Comparison of ENCODE assay signal across 23 cellular contexts in genomic region chr16:27073733-27074132, GRCh38. TPM values are rescaled to one million over a fixed set of nuclear protein-coding genes. Genes with fewer than 3 reads are reported as not detected.
DNase-seq lines count a peak whose midpoint lies in the region; ATAC-seq and TF ChIP-seq lines count a peak whose summit lies in the region.
"Had no signal": no experiment of that assay in that cellular context is flagged by ENCODE, and none has a peak within 500 bp of the region (broad histone marks: within the 10 kb centered on the region; RNA-seq: fewer than 3 reads in every experiment).

No MANE protein-coding gene starts in this region.

- H2BK120ac ChIP-seq in mesenchymal stem cell (ENCODE audit: low read depth, low read length) = no peak overlapping the region

- no peak overlapping the region for H3K4ac ChIP-seq in mesenchymal stem cell (ENCODE audit: low read depth in 1 of 2, low read length in 2 of 2)

- H3K79me1 ChIP-seq in mesenchymal stem cell (replicated peaks; ENCODE audit: low read length, poor library complexity, severe bottlenecking) = no peaks in the 10 kb centered on the region

- POLR2A ChIA-PET in activated CD4-positive, alpha-beta T cell treated with anti-CD3 and anti-CD28 coated beads for 36 hours (lab: Charles Lee) = no interaction called here

- H3K14ac ChIP-seq in mesenchymal stem cell (ENCODE audit: low read length in 2 of 2) = no peak overlapping the region

- peaks cover 11% of the 10 kb centered on the region for H3K27me3 Mint-ChIP-seq in activated CD4-positive, alpha-beta T cell treated with anti-CD3 and anti-CD28 coated beads for 36 hours

- no peak for TF ChIP-seq POLR2A in spleen (IDR thresholded peaks at IDR 0.05)

- no peak overlapping the region for H2AK5ac ChIP-seq in mesenchymal stem cell (ENCODE audit: low read length, severe bottlenecking)

- peaks cover 5% of the 10 kb centered on the region for H3K9me3 Mint-ChIP-seq in activated CD4-positive, alpha-beta T cell treated with anti-CD3 and anti-CD28 coated beads for 36 hours (ENCODE audit: low read depth)

- no peak for ATAC-seq in GM19395 (IDR thresholded peaks at IDR 0.05; ENCODE audit: unreplicated experiment)
- no peak for ATAC-seq in activated CD4-positive, alpha-beta T cell treated with anti-CD3 and anti-CD28 coated beads for 36 hours
- ATAC-seq: A549, GM12878, GM23338, HCT116 had no signal

- peaks cover 8% of the 10 kb centered on the region for H3K9me3 ChIP-seq in WERI-Rb-1 (ENCODE audit: severe bottlenecking)
- no peaks in the 10 kb centered on the region for H3K9me3 ChIP-seq in mesenchymal stem cell (ENCODE audit: control insufficient read depth, low read length)
- H3K9me3 ChIP-seq in spleen = peaks cover 0 to 22% (median 4%) of the 10 kb centered on the region in 8 donors
- H3K9me3 ChIP-seq: A549, BE2C had no signal

- CTCF ChIA-PET in activated CD4-positive, alpha-beta T cell treated with anti-CD3 and anti-CD28 coated beads for 36 hours (lab: Charles Lee) = interaction anchor here (0.7 kb wide), 1 partner anchor 10 kb away, joined by 4 read pairs; no protein-coding TSS in a partner anchor

- H3K36me3 Mint-ChIP-seq in activated CD4-positive, alpha-beta T cell treated with anti-CD3 and anti-CD28 coated beads for 36 hours (ENCODE audit: low read depth) = no peaks in the 10 kb centered on the region
- H3K36me3 Mint-ChIP-seq: CD14-positive monocyte had no signal

- DNase-seq in WERI-Rb-1 (no peak), mesenchymal stem cell (no peak), spleen (peak; percentile 57), NCI-H69 (lab: John Stamatoyannopoulos, UW) (no peak)
- DNase-seq in activated CD4-positive, alpha-beta T cell treated with anti-CD3 and anti-CD28 coated beads for 36 hours = no peak
- DNase-seq: 8988T; ACHN; AML-193; BE2C; CD4-positive, alpha-beta T cell; CD8-positive, alpha-beta memory T cell; DMS 273 treated with DMSO at 0.1 percent for 48 hours; DMS79; EL; GDM1; H9 had no signal

- H2BK15ac ChIP-seq in mesenchymal stem cell (ENCODE audit: low read depth, poor library complexity, severe bottlenecking) = no peak overlapping the region

- H3K4me1 Mint-ChIP-seq in activated CD4-positive, alpha-beta T cell treated with anti-CD3 and anti-CD28 coated beads for 36 hours = no peaks in the 10 kb centered on the region
- H3K4me1 Mint-ChIP-seq: CD14-positive monocyte; CD8-positive, alpha-beta memory T cell; GM23338; H9 had no signal

- H3K4me2 ChIP-seq in mesenchymal stem cell (ENCODE audit: low read length, poor library complexity, severe bottlenecking) = no peak overlapping the region
- H3K4me2 ChIP-seq: A549; BLaER1 treated with 17β-estradiol and CSF1 and Interleukin-3, amounts not matched to agents 10 nM and 100 nM; GM23338 had no signal

- 82% methylated on average over 11 of the region's 11 CpGs for WGBS in mesenchymal stem cell
- 82 to 87% (median 83%) methylated on average over 11 of the region's 11 CpGs for WGBS in spleen, 5 donors

- H3K36me3 ChIP-seq in WERI-Rb-1 (no peaks in the 10 kb centered on the region), mesenchymal stem cell (ENCODE audit: control insufficient read depth in 1 of 2, insufficient read depth in 2 of 2, low read depth in 1 of 2, low read length in 2 of 2) (no peaks in the 10 kb centered on the region), spleen (no peaks in the 10 kb centered on the region)
- H3K36me3 ChIP-seq: BE2C; BLaER1 treated with 17β-estradiol and CSF1 and Interleukin-3, amounts not matched to agents 10 nM and 100 nM had no signal

- no peak overlapping the region for H3K23ac ChIP-seq in mesenchymal stem cell (ENCODE audit: low read length in 2 of 2)

- no peak overlapping the region for H3K18ac ChIP-seq in mesenchymal stem cell (ENCODE audit: low read depth in 1 of 2, low read length in 2 of 2)

- H4K8ac ChIP-seq in mesenchymal stem cell (ENCODE audit: low read length) = no peak overlapping the region

- peaks cover 73% of the 10 kb centered on the region for H3K27me3 ChIP-seq in WERI-Rb-1 (ENCODE audit: insufficient read depth, low read depth, severe bottlenecking)
- peaks cover 0 to 23% of the 10 kb centered on the region in 2 experiments for H3K27me3 ChIP-seq in mesenchymal stem cell (ENCODE audit: control insufficient read depth in 1 of 2, insufficient read depth in 1 of 2, low read length in 2 of 2)
- H3K27me3 ChIP-seq in spleen (replicated peaks in 1 of 7) = peaks cover 0 to 14% (median 0%) of the 10 kb centered on the region in 7 donors
- H3K27me3 ChIP-seq: BE2C; BLaER1 treated with 17β-estradiol and CSF1 and Interleukin-3, amounts not matched to agents 10 nM and 100 nM had no signal

- no peak overlapping the region for H2BK5ac ChIP-seq in mesenchymal stem cell (ENCODE audit: low read depth, low read length, poor library complexity, severe bottlenecking)

- H3K4me1 ChIP-seq in mesenchymal stem cell (ENCODE audit: control insufficient read depth, insufficient read depth, low read depth, low read length) = no peaks in the 10 kb centered on the region
- no peaks in the 10 kb centered on the region for H3K4me1 ChIP-seq in spleen
- H3K4me1 ChIP-seq: A549, BE2C had no signal

- intact Hi-C loops in spleen (cut with DNase I; ENCODE audit: low total_unique reads) = no loop called here
- intact Hi-C loops in activated CD4-positive, alpha-beta T cell treated with anti-CD3 and anti-CD28 coated beads for 36 hours (cut with DNase I, micrococcal nuclease) = no loop called here

- H3K4me3 ChIP-seq in WERI-Rb-1 (ENCODE audit: low read depth, low read length) = no peak overlapping the region
- H3K4me3 ChIP-seq in mesenchymal stem cell (ENCODE audit: insufficient read depth in 1 of 2, low read depth in 1 of 2, low read length in 2 of 2) = no peak overlapping the region
- H3K4me3 ChIP-seq in spleen = no peak overlapping the region
- H3K4me3 ChIP-seq: A549; BLaER1 treated with 17β-estradiol and CSF1 and Interleukin-3, amounts not matched to agents 10 nM and 100 nM; GM12878; GM23338 had no signal

- H2AFZ ChIP-seq in mesenchymal stem cell (ENCODE audit: low read depth, low read length) = peak overlapping the region; percentile 10
- H2AFZ ChIP-seq: GM23338 had no signal

- TF ChIP-seq CTCF in WERI-Rb-1 (IDR thresholded peaks at IDR 0.05; ENCODE audit: low read depth, low read length) (0 out of 2 replicates have a peak, but pooled peaks have one; percentile 1), spleen (IDR thresholded peaks at IDR 0.05 in 8 of 11, conservative IDR thresholded peaks at IDR 0.05 in 3 of 11) (no peak)

- no peak overlapping the region for H3K9ac ChIP-seq in mesenchymal stem cell (ENCODE audit: low read length)
- H3K9ac ChIP-seq: BLaER1 treated with 17β-estradiol and CSF1 and Interleukin-3, amounts not matched to agents 10 nM and 100 nM had no signal

- H3K27ac Mint-ChIP-seq in activated CD4-positive, alpha-beta T cell treated with anti-CD3 and anti-CD28 coated beads for 36 hours = no peak overlapping the region
- H3K27ac Mint-ChIP-seq: CD4-positive, alpha-beta T cell; CD8-positive, alpha-beta memory T cell; GM23338; H9 had no signal

- no peak overlapping the region for H4K91ac ChIP-seq in mesenchymal stem cell (ENCODE audit: low read length)

- H3K4me3 Mint-ChIP-seq in activated CD4-positive, alpha-beta T cell treated with anti-CD3 and anti-CD28 coated beads for 36 hours = no peak overlapping the region
- H3K4me3 Mint-ChIP-seq: CD14-positive monocyte; CD4-positive, alpha-beta T cell; GM23338; H9 had no signal

- no peak overlapping the region for H2BK12ac ChIP-seq in mesenchymal stem cell (ENCODE audit: low read length in 2 of 2)

- H3K27ac ChIP-seq in WERI-Rb-1 (no peak overlapping the region), mesenchymal stem cell (ENCODE audit: low read length, poor library complexity, severe bottlenecking) (no peak overlapping the region), spleen (no peak overlapping the region)
- H3K27ac ChIP-seq: A549; BLaER1 treated with 17β-estradiol and CSF1 and Interleukin-3, amounts not matched to agents 10 nM and 100 nM had no signal

RNA-seq across cellular contexts. Expression of gene C16orf82, which starts 7.0 kb away (rescaled TPM):
- polyA plus RNA-seq in mesenchymal stem cell (2013, experiment 1 of 2) = not detected
- polyA plus RNA-seq in mesenchymal stem cell (2013, experiment 2 of 2) = not detected
- not detected for total RNA-seq in spleen
- not detected for polyA plus RNA-seq in spleen
- not detected for total RNA-seq in activated CD4-positive, alpha-beta T cell treated with anti-CD3 and anti-CD28 coated beads for 36 hours
- total RNA-seq: CD4-positive, alpha-beta T cell; CD8-positive, alpha-beta memory T cell; GM12878; GM23338; H9 had no signal
- polyA plus RNA-seq: A549; CD14-positive monocyte; CD8-positive, alpha-beta memory T cell; GM12878; GM23338 had no signal
